8 cellular contexts compared by ENCODE assay signal in genomic region chr19:7921302-7921954, GRCh38. TPM values are rescaled to one million over a fixed set of nuclear protein-coding genes. Genes with fewer than 3 reads are reported as not detected.
DNase-seq lines count a peak whose midpoint lies in the region; ATAC-seq, FAIRE-seq and TF ChIP-seq lines count a peak whose summit lies in the region.

No MANE protein-coding gene starts in this region.

- TF ChIP-seq POLR2A in GM12891 (IDR thresholded peaks at IDR 0.05; ENCODE audit: low read depth, low read length) (no peak), Peyer's patch (IDR thresholded peaks at IDR 0.05) (no peak), esophagus squamous epithelium (IDR thresholded peaks at IDR 0.05) (no peak)

- H3K27ac ChIP-seq in Peyer's patch (peak overlapping the region; percentile 53 to 98 (median 95)), esophagus squamous epithelium (peak overlapping the region; percentile 82 to 97 (median 94))

- H3K9me3 ChIP-seq in Peyer's patch, result no peaks in the 10 kb centered on the region
- H3K9me3 ChIP-seq in esophagus squamous epithelium, result no peaks in the 10 kb centered on the region

- ATAC-seq in sciatic nerve, result no peak
- no peak for ATAC-seq in GM19395 (IDR thresholded peaks at IDR 0.05; ENCODE audit: unreplicated experiment)

- FAIRE-seq in GM12891 (lab: Jason Lieb, UNC), result peak; percentile 16

- intact Hi-C loops in esophagus squamous epithelium (cut with DNase I), result no loop called here
- intact Hi-C loops in sciatic nerve (cut with DNase I), result no loop called here

- H3K27me3 ChIP-seq in Peyer's patch (peaks cover 0 to 20% of the 10 kb centered on the region in 2 donors), esophagus squamous epithelium (peaks cover 0 to 49% (median 12%) of the 10 kb centered on the region in 4 donors)

- H3K36me3 ChIP-seq in Peyer's patch (peaks cover 0 to 14% (median 0%) of the 10 kb centered on the region in 3 donors), esophagus squamous epithelium (peaks cover 0 to 18% (median 11%) of the 10 kb centered on the region in 3 donors)

- H3K4me1 ChIP-seq in Peyer's patch (peaks cover 2 to 51% (median 36%) of the 10 kb centered on the region in 4 donors), esophagus squamous epithelium (peaks cover 45 to 93% (median 51%) of the 10 kb centered on the region in 3 donors)

- DNase-seq in GM12891 (ENCODE audit: insufficient read length, low spot score), result no peak
- no peak for DNase-seq in Peyer's patch
- no peak for DNase-seq in esophagus squamous epithelium (lab: John Stamatoyannopoulos, UW)
- peak; percentile 72 for DNase-seq in sciatic nerve (ENCODE audit: low spot score)
- DNase-seq in GM10266 (ENCODE audit: extremely low spot score), result no peak
- DNase-seq in KG1 (lab: John Stamatoyannopoulos, UW), result no peak
- DNase-seq in Ammon's horn (ENCODE audit: low spot score), result no peak

- no peak for TF ChIP-seq CTCF in Peyer's patch (IDR thresholded peaks at IDR 0.05)
- no peak for TF ChIP-seq CTCF in esophagus squamous epithelium (IDR thresholded peaks at IDR 0.05)
- no peak for TF ChIP-seq CTCF in GM10266 (IDR thresholded peaks at IDR 0.05; ENCODE audit: control insufficient read depth, insufficient read depth, low read depth, missing control alignments)

- peak overlapping the region; percentile 58 to 94 (median 90) for H3K4me3 ChIP-seq in Peyer's patch
- peak overlapping the region; percentile 26 to 96 (median 70) for H3K4me3 ChIP-seq in esophagus squamous epithelium

- 49 to 85% methylated on average over 5 to 6 of the region's 17 CpGs for WGBS in esophagus squamous epithelium, 2 donors

TF ChIP-seq in GM12891, 5 proteins besides CTCF, POLR2A, EP300 and RAD21:
- TF ChIP-seq POU2F2 (IDR thresholded peaks at IDR 0.05; ENCODE audit: low read depth, low read length), result no peak
- no peak for TF ChIP-seq SPI1 (IDR thresholded peaks at IDR 0.05; ENCODE audit: low read depth, low read length)
- TF ChIP-seq PAX5 (IDR thresholded peaks at IDR 0.05; ENCODE audit: insufficient read depth, low read length, severe bottlenecking), result no peak
- no peak for TF ChIP-seq TAF1 (IDR thresholded peaks at IDR 0.05; ENCODE audit: low read depth, low read length)
- no peak for TF ChIP-seq POLR2AphosphoS5 (IDR thresholded peaks at IDR 0.05; ENCODE audit: low read depth, low read length)

RNA-seq across cellular contexts. Expression of gene SNAPC2, which starts 1.3 kb away (rescaled TPM):
- polyA plus RNA-seq in GM12891 (2012; ENCODE audit: low read depth, missing spikeins), result 11.2 TPM
- total RNA-seq in Peyer's patch (10 to 100 TPM in 2 of 4 donors, 1 to 10 TPM in 2; 7.4 to 12.9 (median 9.4) TPM), esophagus squamous epithelium (10 to 100 TPM in 1 of 4 donors, 1 to 10 TPM in 3; 6.2 to 10.9 (median 6.4) TPM), sciatic nerve (14.9 TPM)

RNA-seq across cellular contexts. Expression of gene CTXN1, which starts 4.5 kb away (rescaled TPM):
- 0.56 TPM for polyA plus RNA-seq in GM12891 (2012; ENCODE audit: low read depth, missing spikeins)
- total RNA-seq in Peyer's patch (1 to 10 TPM in 3 of 4 donors, not detected in 1; 1.6 to 2.5 (median 2.4) TPM), esophagus squamous epithelium (1 to 10 TPM in 1 of 4 donors, under 1 TPM in 2, not detected in 1; 0.35 to 2.7 (median 0.75) TPM), sciatic nerve (1.5 TPM)

RNA-seq across cellular contexts. Expression of gene TGFBR3L, which starts 6.8 kb away (rescaled TPM):
- polyA plus RNA-seq in GM12891 (2012; ENCODE audit: low read depth, missing spikeins), result 0.36 TPM
- not detected for total RNA-seq in Peyer's patch
- total RNA-seq in esophagus squamous epithelium, result not detected
- not detected for total RNA-seq in sciatic nerve

RNA-seq across cellular contexts. Expression of gene MAP2K7, which starts 17.8 kb away (rescaled TPM):
- 18.3 TPM for polyA plus RNA-seq in GM12891 (2012; ENCODE audit: low read depth, missing spikeins)
- 10 to 100 TPM; 16.6 to 39.3 (median 35.0) TPM for total RNA-seq in Peyer's patch
- 10 to 100 TPM in 3 of 4 donors, 1 to 10 TPM in 1; 8.6 to 17.3 (median 13.8) TPM for total RNA-seq in esophagus squamous epithelium
- total RNA-seq in sciatic nerve, result 34.0 TPM

RNA-seq across cellular contexts. Expression of gene TIMM44, which starts 22.0 kb away (rescaled TPM):
- 40.8 TPM for polyA plus RNA-seq in GM12891 (2012; ENCODE audit: low read depth, missing spikeins)
- total RNA-seq in Peyer's patch (100 to 1,000 TPM in 1 of 4 donors, 10 to 100 TPM in 3; 55.5 to 211 (median 80.7) TPM), esophagus squamous epithelium (10 to 100 TPM; 36.4 to 52.6 (median 45.5) TPM), sciatic nerve (49.6 TPM)
